Comparison of ENCODE assay signal across 18 cellular contexts in genomic region chr2:164693390-164693789, GRCh38.
"Had no signal": no experiment of that assay in that cellular context is flagged by ENCODE, and none has a peak within 500 bp of the region (broad histone marks: within the 10 kb centered on the region; RNA-seq: fewer than 3 reads in every experiment).

No MANE protein-coding gene starts in this region.

- H3K27ac ChIP-seq: colonic mucosa, neutrophil, skin epidermis, suprapubic skin, thyroid gland, upper lobe of left lung, vagina had no signal

- H3K4me1 ChIP-seq: colonic mucosa, esophagus squamous epithelium, suprapubic skin, thyroid gland, vagina had no signal

- H3K36me3 Mint-ChIP-seq: naive thymus-derived CD8-positive, alpha-beta T cell had no signal

- H3K4me3 Mint-ChIP-seq: naive thymus-derived CD8-positive, alpha-beta T cell had no signal

- ATAC-seq: gastroesophageal sphincter; mucosa of descending colon; naive thymus-derived CD8-positive, alpha-beta T cell; stimulated activated naive CD8-positive, alpha-beta T cell treated with anti-CD3 and anti-CD28 coated beads, Interleukin-15, Interleukin-2, amounts not matched to agents 100 U/mL and 50 U/mL, for 24 hours had no signal

- H3K9me3 ChIP-seq: colonic mucosa, esophagus squamous epithelium, gastroesophageal sphincter, mucosa of descending colon, neutrophil, sigmoid colon, suprapubic skin, thyroid gland, upper lobe of left lung, vagina had no signal

- H3K27ac Mint-ChIP-seq: naive thymus-derived CD8-positive, alpha-beta T cell had no signal

- DNase-seq: colonic mucosa; dermis blood vessel endothelial cell; esophagus squamous epithelium; foreskin fibroblast; glutamatergic neuron; mammary epithelial cell; mucosa of descending colon; naive thymus-derived CD8-positive, alpha-beta T cell; sigmoid colon; stimulated activated CD4-positive, alpha-beta T cell treated with anti-CD3 and anti-CD28 coated beads, Interleukin-12 subunit alpha, Interleukin-12 subunit beta, amount 100 ng/mL, for 4 hours; stimulated activated naive CD8-positive, alpha-beta T cell treated with anti-CD3 and anti-CD28 coated beads, Interleukin-15, Interleukin-2, amounts not matched to agents 100 U/mL and 50 U/mL, for 24 hours; thyroid gland; upper lobe of left lung had no signal

- H3K4me3 ChIP-seq: colonic mucosa, esophagus squamous epithelium, gastroesophageal sphincter, mucosa of descending colon, sigmoid colon, skin epidermis, suprapubic skin, thyroid gland, upper lobe of left lung, vagina had no signal

- H3K27me3 ChIP-seq: colonic mucosa, esophagus squamous epithelium, gastroesophageal sphincter, neutrophil, sigmoid colon, suprapubic skin, thyroid gland, upper lobe of left lung, vagina had no signal

- H3K27me3 Mint-ChIP-seq: naive thymus-derived CD8-positive, alpha-beta T cell had no signal

- H3K36me3 ChIP-seq: colonic mucosa, neutrophil had no signal

- H3K4me1 Mint-ChIP-seq: naive thymus-derived CD8-positive, alpha-beta T cell had no signal
